Comparison of ENCODE assay signal across 9 cellular contexts in genomic region chr16:17369441-17369951, GRCh38.
DNase-seq lines count a peak whose midpoint lies in the region; ATAC-seq and TF ChIP-seq lines count a peak whose summit lies in the region.
"Had no signal": no experiment of that assay in that cellular context is flagged by ENCODE, and none has a peak within 500 bp of the region (broad histone marks: within the 10 kb centered on the region; RNA-seq: fewer than 3 reads in every experiment).

No MANE protein-coding gene starts in this region.

- H3K9me3 ChIP-seq in adrenal gland (replicated peaks in 1 of 3) (no peaks in the 10 kb centered on the region), muscle layer of duodenum (ENCODE audit: control insufficient read depth in 1 of 2, low read length in 2 of 2) (no peaks in the 10 kb centered on the region), thyroid gland (no peaks in the 10 kb centered on the region)

- intact Hi-C loops in adrenal gland (cut with DNase I) = no loop called here
- intact Hi-C loops in thyroid gland (cut with DNase I) = no loop called here
- intact Hi-C loops in Calu3 (cut with micrococcal nuclease; ENCODE audit: unreplicated experiment) = loop anchor here (5.0 kb wide), 1 partner anchor 98 kb away; no protein-coding TSS in a partner anchor

- no TSS peak for BruUV-seq in Calu3 (replicated peaks; lab: Mats Ljungman, UMichigan)

- H3K9me3 Mint-ChIP-seq in T-helper 1 cell treated with Interleukin-12 subunit alpha and Interleukin-12 subunit beta and Interleukin-4 antibody, amounts not matched to agents 30 μg/mL and 1 μg/mL, for 36 hours = no peaks in the 10 kb centered on the region
- no peaks in the 10 kb centered on the region for H3K9me3 Mint-ChIP-seq in Calu3 (ENCODE audit: low read depth, unreplicated experiment)

- TF ChIP-seq CTCF in adrenal gland (IDR thresholded peaks at IDR 0.05) (no peak), thyroid gland (IDR thresholded peaks at IDR 0.05) (no peak), Calu3 (IDR thresholded peaks at IDR 0.05; ENCODE audit: unreplicated experiment) (no peak)

- 42 to 57% (median 53%) methylated on average over 10 of the region's 10 CpGs for WGBS in adrenal gland, 4 donors
- 54 to 57% methylated on average over 10 of the region's 10 CpGs for WGBS in thyroid gland, 2 donors

- peak overlapping the region; percentile 83 for H3K4me3 Mint-ChIP-seq in T-helper 1 cell treated with Interleukin-12 subunit alpha and Interleukin-12 subunit beta and Interleukin-4 antibody, amounts not matched to agents 30 μg/mL and 1 μg/mL, for 36 hours
- H3K4me3 Mint-ChIP-seq in Calu3 (ENCODE audit: low read depth, unreplicated experiment) = no peak overlapping the region

- H3K4me3 ChIP-seq in adrenal gland (no peak overlapping the region), muscle layer of duodenum (ENCODE audit: low read depth in 1 of 2, low read length in 2 of 2) (peak overlapping the region in 1 of 2 donors; percentile 7), thyroid gland (replicated peaks in 1 of 3) (no peak overlapping the region)

- peaks cover 21% of the 10 kb centered on the region for H3K36me3 Mint-ChIP-seq in T-helper 1 cell treated with Interleukin-12 subunit alpha and Interleukin-12 subunit beta and Interleukin-4 antibody, amounts not matched to agents 30 μg/mL and 1 μg/mL, for 36 hours (ENCODE audit: low read depth)
- peaks cover 6% of the 10 kb centered on the region for H3K36me3 Mint-ChIP-seq in Calu3 (ENCODE audit: insufficient read depth, unreplicated experiment)

- peak overlapping the region in 4 of 5 donors; percentile 6 to 65 (median 42) for H3K27ac ChIP-seq in adrenal gland
- H3K27ac ChIP-seq in muscle layer of duodenum (ENCODE audit: low read length) = peak overlapping the region; percentile 62
- peak overlapping the region; percentile 44 to 50 (median 44) for H3K27ac ChIP-seq in thyroid gland
- H3K27ac ChIP-seq: VCaP had no signal

- TF ChIP-seq POLR2A in adrenal gland (IDR thresholded peaks at IDR 0.05) (no peak), thyroid gland (IDR thresholded peaks at IDR 0.05) (no peak)

- H3K27me3 ChIP-seq in adrenal gland (no peaks in the 10 kb centered on the region), muscle layer of duodenum (ENCODE audit: low read depth, low read length) (no peaks in the 10 kb centered on the region), thyroid gland (no peaks in the 10 kb centered on the region)

- no peaks in the 10 kb centered on the region for H3K27me3 Mint-ChIP-seq in T-helper 1 cell treated with Interleukin-12 subunit alpha and Interleukin-12 subunit beta and Interleukin-4 antibody, amounts not matched to agents 30 μg/mL and 1 μg/mL, for 36 hours (ENCODE audit: low read depth)
- H3K27me3 Mint-ChIP-seq in Calu3 (ENCODE audit: unreplicated experiment) = no peaks in the 10 kb centered on the region

- peak overlapping the region; percentile 96 for H3K27ac Mint-ChIP-seq in T-helper 1 cell treated with Interleukin-12 subunit alpha and Interleukin-12 subunit beta and Interleukin-4 antibody, amounts not matched to agents 30 μg/mL and 1 μg/mL, for 36 hours
- H3K27ac Mint-ChIP-seq in Calu3 (ENCODE audit: unreplicated experiment) = no peak overlapping the region

- H3K36me3 ChIP-seq in adrenal gland (replicated peaks in 1 of 2) (no peaks in the 10 kb centered on the region), muscle layer of duodenum (ENCODE audit: control insufficient read depth in 1 of 2, insufficient read depth in 2 of 2, low read length in 2 of 2) (no peaks in the 10 kb centered on the region), thyroid gland (no peaks in the 10 kb centered on the region)

- CTCF ChIA-PET in Calu3 (lab: Charles Lee) = no interaction called here

- peak; percentile 57 for ATAC-seq in GM21717 (IDR thresholded peaks at IDR 0.05; ENCODE audit: unreplicated experiment)

- H3K4me1 ChIP-seq in adrenal gland (replicated peaks in 1 of 2) = peaks cover 22 to 64% of the 10 kb centered on the region in 2 donors
- peaks cover 16 to 28% of the 10 kb centered on the region in 2 donors for H3K4me1 ChIP-seq in muscle layer of duodenum (ENCODE audit: control insufficient read depth in 1 of 2, insufficient read depth in 2 of 2, low read length in 2 of 2)
- H3K4me1 ChIP-seq in thyroid gland = peaks cover 32 to 51% of the 10 kb centered on the region in 2 donors

- peak; percentile 85 to 86 for DNase-seq in AML-193 (lab: John Stamatoyannopoulos, UW)
- DNase-seq in adrenal gland = peak; percentile 41 to 79 (median 54)
- DNase-seq in thyroid gland = peak; percentile 21 to 34
- DNase-seq in Calu3 = no peak
- no peak for DNase-seq in NCI-H1436 treated with DMSO at 0.1 percent for 48 hours (lab: John Stamatoyannopoulos, UW)

- H3K4me1 Mint-ChIP-seq in T-helper 1 cell treated with Interleukin-12 subunit alpha and Interleukin-12 subunit beta and Interleukin-4 antibody, amounts not matched to agents 30 μg/mL and 1 μg/mL, for 36 hours (ENCODE audit: low read depth) = peaks cover 69% of the 10 kb centered on the region
- H3K4me1 Mint-ChIP-seq in Calu3 (ENCODE audit: low read depth, unreplicated experiment) = peaks cover 23% of the 10 kb centered on the region

Comparison
In these comparisons a context has a peak if more than half of its experiments do, and no peak if none do; other contexts are left out.
1. DNase-seq: peak in AML-193 (2 of 2), adrenal gland (7 of 7) and thyroid gland (2 of 2); none in Calu3 (single experiment) and NCI-H1436 treated with DMSO at 0.1 percent for 48 hours (single experiment).
2. Peak in every context shown above with its lines, with median percentiles within 50 percentile points of each other: H3K27ac ChIP-seq.